In genomic region chr12:107317751-107318553, GRCh38 we compare ENCODE assay signal across 8 cellular contexts.
DNase-seq lines count a peak whose midpoint lies in the region; ATAC-seq and TF ChIP-seq lines count a peak whose summit lies in the region.

No MANE protein-coding gene starts in this region.

- no peaks in the 10 kb centered on the region for H3K9me3 ChIP-seq in mononuclear cell (ENCODE audit: low read depth, low read length)

- TF ChIP-seq CTCF in endothelial cell (IDR thresholded peaks at IDR 0.05; ENCODE audit: unreplicated experiment) = peak; percentile 34

- H3K9me3 Mint-ChIP-seq in endothelial cell (ENCODE audit: unreplicated experiment) = no peaks in the 10 kb centered on the region

- peaks cover 20% of the 10 kb centered on the region for H3K4me1 Mint-ChIP-seq in endothelial cell (ENCODE audit: unreplicated experiment)

- peak overlapping the region; percentile 49 for H3K4me3 ChIP-seq in mononuclear cell (ENCODE audit: low read length)

- H3K4me3 Mint-ChIP-seq in endothelial cell (ENCODE audit: unreplicated experiment) = peak overlapping the region; percentile 92

- peaks cover 11% of the 10 kb centered on the region for H3K27me3 ChIP-seq in mononuclear cell (ENCODE audit: insufficient read depth, low read length)

- peaks cover 51% of the 10 kb centered on the region for H3K4me1 ChIP-seq in mononuclear cell (ENCODE audit: insufficient read depth, low read length)

- ATAC-seq in HG02973 (IDR thresholded peaks at IDR 0.05; ENCODE audit: unreplicated experiment) (peak; percentile 65), GM21381 (IDR thresholded peaks at IDR 0.05; ENCODE audit: unreplicated experiment) (no peak)

- DNase-seq in AML-193 (lab: John Stamatoyannopoulos, UW) (peak; percentile 77), NCI-H69 (lab: John Stamatoyannopoulos, UW) (peak; percentile 96), endothelial cell (ENCODE audit: low spot score) (peak; percentile 86)
- DNase-seq in activated CD8-positive, alpha-beta memory T cell treated with anti-CD3 and anti-CD28 coated beads, Interleukin-2, amount 50 U/mL, for 4 hours = peak; percentile 81
- DNase-seq in stimulated activated CD8-positive, alpha-beta memory T cell treated with anti-CD3 and anti-CD28 coated beads, Interleukin-15, amount 100 ng/mL, for 48 hours (ENCODE audit: low read depth in 2 of 2) = peak; percentile 79 to 80

- H3K36me3 Mint-ChIP-seq in endothelial cell (ENCODE audit: low read depth, unreplicated experiment) = peaks cover 3% of the 10 kb centered on the region

- H3K27me3 Mint-ChIP-seq in endothelial cell (ENCODE audit: unreplicated experiment) = peaks cover 19% of the 10 kb centered on the region

- H3K27ac Mint-ChIP-seq in endothelial cell (ENCODE audit: unreplicated experiment) = no peak overlapping the region
